In genomic region chr17:82349287-82349701, GRCh38 we compare ENCODE assay signal across 20 cellular contexts. TPM values are rescaled to one million over a fixed set of nuclear protein-coding genes. Genes with fewer than 3 reads are reported as not detected.
DNase-seq lines count a peak whose midpoint lies in the region; ATAC-seq and TF ChIP-seq lines count a peak whose summit lies in the region.
"Had no signal": no experiment of that assay in that cellular context is flagged by ENCODE, and none has a peak within 500 bp of the region (broad histone marks: within the 10 kb centered on the region; RNA-seq: fewer than 3 reads in every experiment).

No MANE protein-coding gene starts in this region.

- DNase-seq in AG09319 (ENCODE audit: extremely low read depth, low read depth) (peak; percentile 82), HS-5 (ENCODE audit: low read depth) (peak; percentile 25), epidermal melanocyte (ENCODE audit: insufficient read length, low spot score) (peak; percentile 55), NCI-H187 (lab: John Stamatoyannopoulos, UW) (no peak), SIG-M5 (lab: John Stamatoyannopoulos, UW) (no peak)
- DNase-seq in CD8-positive, alpha-beta memory T cell, result no peak
- DNase-seq: activated CD4-positive, alpha-beta T cell treated with anti-CD3 and anti-CD28 coated beads, Interleukin-2, amount 50 U/mL, for 1 hour; activated naive CD4-positive, alpha-beta T cell treated with anti-CD3 and anti-CD28 coated beads for 36 hours; Calu3; cortex of kidney; MM.1S; NCI-H2029; NCI-H510A; retina; stimulated activated CD4-positive, alpha-beta T cell treated with anti-CD3 and anti-CD28 coated beads, Interleukin-15, amount 100 ng/mL, for 24 hours had no signal

- peak overlapping the region; percentile 45 to 66 (median 54) for H3K4me3 Mint-ChIP-seq in nephron
- H3K4me3 Mint-ChIP-seq in CD8-positive, alpha-beta memory T cell, result no peak overlapping the region
- H3K4me3 Mint-ChIP-seq: activated naive CD4-positive, alpha-beta T cell treated with anti-CD3 and anti-CD28 coated beads for 36 hours; stimulated activated naive CD8-positive, alpha-beta T cell treated with anti-CD3 and anti-CD28 coated beads, Interleukin-15, Interleukin-2, amounts not matched to agents 100 ng/mL and 50 ng/mL, for 24 hours had no signal

- no peak overlapping the region for H3K27ac ChIP-seq in CD8-positive, alpha-beta memory T cell (ENCODE audit: low read depth, low read length)

- no peaks in the 10 kb centered on the region for H3K36me3 Mint-ChIP-seq in nephron (ENCODE audit: low read depth)
- H3K36me3 Mint-ChIP-seq in CD8-positive, alpha-beta memory T cell, result no peaks in the 10 kb centered on the region

- POLR2A ChIA-PET in CD8-positive, alpha-beta memory T cell (lab: Charles Lee), result interaction anchor here (0.6 kb wide), 1 partner anchor 144 kb away, joined by 3 read pairs; no protein-coding TSS in a partner anchor

- no peak overlapping the region for H3K4me3 ChIP-seq in CD8-positive, alpha-beta memory T cell (ENCODE audit: low read length)

- peaks cover 33% of the 10 kb centered on the region for H3K4me1 Mint-ChIP-seq in nephron
- peaks cover 3 to 6% (median 3%) of the 10 kb centered on the region in 3 donors for H3K4me1 Mint-ChIP-seq in CD8-positive, alpha-beta memory T cell

- no peaks in the 10 kb centered on the region for H3K9me3 Mint-ChIP-seq in nephron
- no peaks in the 10 kb centered on the region for H3K9me3 Mint-ChIP-seq in CD8-positive, alpha-beta memory T cell
- H3K9me3 Mint-ChIP-seq: activated naive CD4-positive, alpha-beta T cell treated with anti-CD3 and anti-CD28 coated beads for 36 hours; stimulated activated naive CD8-positive, alpha-beta T cell treated with anti-CD3 and anti-CD28 coated beads, Interleukin-15, Interleukin-2, amounts not matched to agents 100 ng/mL and 50 ng/mL, for 24 hours had no signal

- no peaks in the 10 kb centered on the region for H3K9me3 ChIP-seq in CD8-positive, alpha-beta memory T cell (ENCODE audit: low read length)

- no peak for TF ChIP-seq CTCF in AG09319 (IDR thresholded peaks at IDR 0.05; ENCODE audit: low read depth, low read length)
- TF ChIP-seq CTCF in nephron (IDR thresholded peaks at IDR 0.05; ENCODE audit: unreplicated experiment in 3 of 3), result no peak

- no peaks in the 10 kb centered on the region for H3K27me3 ChIP-seq in CD8-positive, alpha-beta memory T cell (ENCODE audit: insufficient read depth, low read length, poor library complexity, severe bottlenecking)

- peaks cover 3% of the 10 kb centered on the region for H3K27me3 Mint-ChIP-seq in nephron (ENCODE audit: low read depth)
- H3K27me3 Mint-ChIP-seq in CD8-positive, alpha-beta memory T cell, result peaks cover 9 to 21% of the 10 kb centered on the region in 2 donors

- peak overlapping the region; percentile 82 to 95 (median 83) for H3K27ac Mint-ChIP-seq in nephron
- H3K27ac Mint-ChIP-seq in CD8-positive, alpha-beta memory T cell, result no peak overlapping the region
- H3K27ac Mint-ChIP-seq: activated naive CD4-positive, alpha-beta T cell treated with anti-CD3 and anti-CD28 coated beads for 36 hours had no signal

- ATAC-seq in HG03460 (IDR thresholded peaks at IDR 0.05; ENCODE audit: unreplicated experiment), result no peak

- H3K36me3 ChIP-seq in CD8-positive, alpha-beta memory T cell (ENCODE audit: insufficient read depth, low read length), result no peaks in the 10 kb centered on the region

- CTCF ChIA-PET in CD8-positive, alpha-beta memory T cell (lab: Charles Lee), result interaction anchor here (1.4 kb wide), 2 partner anchors 48 to 65 kb away, joined by 3 to 4 read pairs; no protein-coding TSS in a partner anchor

- peaks cover 4% of the 10 kb centered on the region for H3K4me1 ChIP-seq in CD8-positive, alpha-beta memory T cell (ENCODE audit: insufficient read depth, low read length)

RNA-seq across cellular contexts. Expression of gene TEX19, which starts 9.8 kb away (rescaled TPM):
- total RNA-seq in CD8-positive, alpha-beta memory T cell, result not detected
- not detected for polyA plus RNA-seq in CD8-positive, alpha-beta memory T cell
- total RNA-seq: Calu3, kidney epithelial cell had no signal

RNA-seq across cellular contexts. Expression of gene SECTM1, which starts 15.7 kb away (rescaled TPM):
- total RNA-seq in CD8-positive, alpha-beta memory T cell, result 1 to 10 TPM in 1 of 2 experiments, under 1 TPM in 1; 0.49 to 1.1 TPM
- polyA plus RNA-seq in CD8-positive, alpha-beta memory T cell, result 1.9 TPM
- total RNA-seq: kidney epithelial cell had no signal

RNA-seq across cellular contexts. Expression of gene UTS2R, which starts 22.3 kb away (rescaled TPM):
- not detected for total RNA-seq in CD8-positive, alpha-beta memory T cell
- polyA plus RNA-seq in CD8-positive, alpha-beta memory T cell, result not detected
- total RNA-seq: activated naive CD4-positive, alpha-beta T cell treated with anti-CD3 and anti-CD28 coated beads for 36 hours; Calu3; kidney epithelial cell had no signal
- polyA plus RNA-seq: esophagus had no signal

RNA-seq across cellular contexts. Expression of gene CD7, which starts 31.9 kb away (rescaled TPM):
- total RNA-seq in CD8-positive, alpha-beta memory T cell, result 100 to 1,000 TPM; 186 to 190 TPM
- polyA plus RNA-seq in CD8-positive, alpha-beta memory T cell, result 193 TPM
- total RNA-seq: Calu3, kidney epithelial cell had no signal

Comparison
In these comparisons a context has a peak if more than half of its experiments do, and no peak if none do; other contexts are left out.
1. DNase-seq: peak in AG09319 (single experiment), HS-5 (single experiment) and epidermal melanocyte (single experiment); none in NCI-H187 (0 of 2), SIG-M5 (single experiment) and CD8-positive, alpha-beta memory T cell (0 of 5).
2. H3K27ac Mint-ChIP-seq: peak in nephron (3 of 3); none in CD8-positive, alpha-beta memory T cell (0 of 8).
3. H3K4me3 Mint-ChIP-seq: peak in nephron (3 of 3); none in CD8-positive, alpha-beta memory T cell (0 of 7).